ENCODE assay signal across 13 cellular contexts in the genomic region with DNA sequence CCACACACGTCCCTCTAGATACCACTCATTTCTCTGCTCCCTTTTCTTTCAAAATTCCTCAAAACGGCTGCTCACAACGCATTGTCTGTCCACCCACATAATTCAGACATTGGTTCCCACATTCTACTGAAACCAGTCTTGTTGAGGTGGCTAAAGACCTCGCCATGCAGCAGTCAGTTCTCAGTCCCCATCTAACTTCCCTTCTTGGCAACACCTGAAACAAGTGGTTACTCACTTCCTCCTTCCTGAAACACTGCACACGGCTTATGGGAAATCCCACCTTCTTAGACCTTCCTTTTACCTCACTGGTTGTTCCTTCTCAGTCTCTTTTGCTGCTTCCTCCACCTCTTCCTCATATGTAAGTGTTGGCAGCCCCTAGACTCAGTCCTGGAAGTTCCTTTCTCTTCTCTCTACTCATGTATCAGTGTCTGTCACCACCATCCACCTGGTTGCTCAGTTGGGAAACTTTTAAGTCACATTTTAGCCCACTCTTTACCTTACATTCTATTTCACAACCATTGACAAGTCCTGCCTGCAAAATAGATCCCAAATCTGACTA.
A peak's percentile ranks its signal among the peaks of the same experiment; 100 is the strongest.
DNase-seq lines count a peak whose midpoint lies in the region; ATAC-seq and TF ChIP-seq lines count a peak whose summit lies in the region.
"Had no signal": no experiment of that assay in that cellular context is flagged by ENCODE, and none has a peak within 500 bp of the region (broad histone marks: within the 10 kb centered on the region; RNA-seq: fewer than 3 reads in every experiment).

No MANE protein-coding gene starts in this region.

- H3K27me3 Mint-ChIP-seq in natural killer cell treated with Interleukin-12 subunit alpha and Interleukin-12 subunit beta and Interleukin-15 and Interleukin-18, amount 100 ng/mL, for 72 hours: peaks cover 19 to 25% of the 10 kb centered on the region in 2 donors
- peaks cover 0 to 3% of the 10 kb centered on the region in 2 donors for H3K27me3 Mint-ChIP-seq in natural killer cell (ENCODE audit: low read depth in 2 of 2)
- H3K27me3 Mint-ChIP-seq in stimulated activated naive CD8-positive, alpha-beta T cell treated with anti-CD3 and anti-CD28 coated beads, Interleukin-15, Interleukin-2, amounts not matched to agents 100 ng/mL and 50 ng/mL, for 24 hours: no peaks in the 10 kb centered on the region

- H3K27ac ChIP-seq in brain microvascular endothelial cell (no peak overlapping the region), suprapubic skin (no peak overlapping the region)
- H3K27ac ChIP-seq: testis had no signal

- H3K9me3 Mint-ChIP-seq in natural killer cell treated with Interleukin-12 subunit alpha and Interleukin-12 subunit beta and Interleukin-15 and Interleukin-18, amount 100 ng/mL, for 72 hours: peaks cover 17% of the 10 kb centered on the region
- peaks cover 8 to 11% of the 10 kb centered on the region in 2 donors for H3K9me3 Mint-ChIP-seq in natural killer cell
- H3K9me3 Mint-ChIP-seq in stimulated activated naive CD8-positive, alpha-beta T cell treated with anti-CD3 and anti-CD28 coated beads, Interleukin-15, Interleukin-2, amounts not matched to agents 100 ng/mL and 50 ng/mL, for 24 hours: peaks cover 27% of the 10 kb centered on the region

- peaks cover 17% of the 10 kb centered on the region for H3K36me3 Mint-ChIP-seq in natural killer cell treated with Interleukin-12 subunit alpha and Interleukin-12 subunit beta and Interleukin-15 and Interleukin-18, amount 100 ng/mL, for 72 hours
- peaks cover 9% of the 10 kb centered on the region for H3K36me3 Mint-ChIP-seq in natural killer cell
- H3K36me3 Mint-ChIP-seq in stimulated activated naive CD8-positive, alpha-beta T cell treated with anti-CD3 and anti-CD28 coated beads, Interleukin-15, Interleukin-2, amounts not matched to agents 100 ng/mL and 50 ng/mL, for 24 hours (ENCODE audit: low read depth): peaks cover 8% of the 10 kb centered on the region

- no peak for DNase-seq in natural killer cell treated with Interleukin-12 subunit alpha and Interleukin-12 subunit beta and Interleukin-15 and Interleukin-18, amount 100 ng/mL, for 72 hours (ENCODE audit: low spot score)
- no peak for DNase-seq in natural killer cell
- DNase-seq in NOMO-1 treated with dmso at 0.1 percent for 144 hours (lab: John Stamatoyannopoulos, UW; ENCODE audit: unreplicated experiment): peak; percentile 23
- no peak for DNase-seq in brain microvascular endothelial cell
- DNase-seq in suprapubic skin (ENCODE audit: low spot score in 2 of 2): no peak
- DNase-seq in globus pallidus (ENCODE audit: low spot score): no peak
- DNase-seq: AML-193, aorta, right cardiac atrium, SIG-M5, testis had no signal

- H3K27me3 ChIP-seq in brain microvascular endothelial cell (replicated peaks) (no peaks in the 10 kb centered on the region), suprapubic skin (no peaks in the 10 kb centered on the region)
- H3K27me3 ChIP-seq: testis had no signal

- intact Hi-C loops in natural killer cell (cut with micrococcal nuclease): no loop called here

- peaks cover 8% of the 10 kb centered on the region for H3K4me1 ChIP-seq in suprapubic skin

- peak; percentile 40 to 44 for ATAC-seq in natural killer cell treated with Interleukin-12 subunit alpha and Interleukin-12 subunit beta and Interleukin-15 and Interleukin-18, amount 100 ng/mL, for 72 hours
- no peak for ATAC-seq in natural killer cell
- peak; percentile 95 for ATAC-seq in HG02870 (IDR thresholded peaks at IDR 0.05; ENCODE audit: unreplicated experiment)

- peak overlapping the region; percentile 3 to 10 for H3K27ac Mint-ChIP-seq in natural killer cell treated with Interleukin-12 subunit alpha and Interleukin-12 subunit beta and Interleukin-15 and Interleukin-18, amount 100 ng/mL, for 72 hours
- no peak overlapping the region for H3K27ac Mint-ChIP-seq in natural killer cell
- H3K27ac Mint-ChIP-seq in stimulated activated naive CD8-positive, alpha-beta T cell treated with anti-CD3 and anti-CD28 coated beads, Interleukin-15, Interleukin-2, amounts not matched to agents 100 ng/mL and 50 ng/mL, for 24 hours: peak overlapping the region; percentile 61

- in situ Hi-C loops in brain microvascular endothelial cell (cut with HindIII; ENCODE audit: low pct_ligation_motif_present, low sequenced_read_pairs): no loop called here

- TF ChIP-seq EP300 in suprapubic skin (IDR thresholded peaks at IDR 0.05): no peak

- H3K36me3 ChIP-seq in brain microvascular endothelial cell (replicated peaks) (no peaks in the 10 kb centered on the region), suprapubic skin (no peaks in the 10 kb centered on the region)

- H3K4me3 ChIP-seq in brain microvascular endothelial cell (ENCODE audit: low read depth, low read length) (no peak overlapping the region), suprapubic skin (no peak overlapping the region)
- H3K4me3 ChIP-seq: testis had no signal

- TF ChIP-seq CTCF in natural killer cell (IDR thresholded peaks at IDR 0.05): no peak
- no peak for TF ChIP-seq CTCF in brain microvascular endothelial cell (IDR thresholded peaks at IDR 0.05; ENCODE audit: low read depth, low read length, missing control alignments)
- no peak for TF ChIP-seq CTCF in suprapubic skin (IDR thresholded peaks at IDR 0.05)

- TF ChIP-seq POLR2A in suprapubic skin (IDR thresholded peaks at IDR 0.05): no peak

- H3K9me3 ChIP-seq in suprapubic skin: peaks cover 5% of the 10 kb centered on the region
- H3K9me3 ChIP-seq: testis had no signal

- peak overlapping the region; percentile 40 for H3K4me3 Mint-ChIP-seq in natural killer cell treated with Interleukin-12 subunit alpha and Interleukin-12 subunit beta and Interleukin-15 and Interleukin-18, amount 100 ng/mL, for 72 hours
- H3K4me3 Mint-ChIP-seq in natural killer cell: no peak overlapping the region
- H3K4me3 Mint-ChIP-seq in stimulated activated naive CD8-positive, alpha-beta T cell treated with anti-CD3 and anti-CD28 coated beads, Interleukin-15, Interleukin-2, amounts not matched to agents 100 ng/mL and 50 ng/mL, for 24 hours: no peak overlapping the region

- WGBS in suprapubic skin: 71% methylated on average over 5 of the region's 5 CpGs

- peaks cover 8% of the 10 kb centered on the region in 2 donors for H3K4me1 Mint-ChIP-seq in natural killer cell treated with Interleukin-12 subunit alpha and Interleukin-12 subunit beta and Interleukin-15 and Interleukin-18, amount 100 ng/mL, for 72 hours (ENCODE audit: low read depth in 2 of 2)
- H3K4me1 Mint-ChIP-seq in natural killer cell: no peaks in the 10 kb centered on the region
- peaks cover 16% of the 10 kb centered on the region for H3K4me1 Mint-ChIP-seq in stimulated activated naive CD8-positive, alpha-beta T cell treated with anti-CD3 and anti-CD28 coated beads, Interleukin-15, Interleukin-2, amounts not matched to agents 100 ng/mL and 50 ng/mL, for 24 hours (ENCODE audit: low read depth)

Comparison
In these comparisons a context has a peak if more than half of its experiments do, and no peak if none do; other contexts are left out.
1. ATAC-seq: peak in natural killer cell treated with Interleukin-12 subunit alpha and Interleukin-12 subunit beta and Interleukin-15 and Interleukin-18, amount 100 ng/mL, for 72 hours (2 of 2) and HG02870 (single experiment); none in natural killer cell (0 of 3).
2. H3K27ac Mint-ChIP-seq: peak in natural killer cell treated with Interleukin-12 subunit alpha and Interleukin-12 subunit beta and Interleukin-15 and Interleukin-18, amount 100 ng/mL, for 72 hours (2 of 2) and stimulated activated naive CD8-positive, alpha-beta T cell treated with anti-CD3 and anti-CD28 coated beads, Interleukin-15, Interleukin-2, amounts not matched to agents 100 ng/mL and 50 ng/mL, for 24 hours (single experiment); none in natural killer cell (0 of 2).